24 cellular contexts compared by ENCODE assay signal in genomic region chr1:116870322-116870721, GRCh38.
"Had no signal": no experiment of that assay in that cellular context is flagged by ENCODE, and none has a peak within 500 bp of the region (broad histone marks: within the 10 kb centered on the region; RNA-seq: fewer than 3 reads in every experiment).

No MANE protein-coding gene starts in this region.

- H3K36me3 Mint-ChIP-seq: mesothelial cell of epicardium; stimulated activated naive B cell treated with anti-CD40 and anti-IgM and Interleukin-4, amounts not matched to agents 10 μg/mL and 1 μg/mL and 100 μg/mL, for 72 hours had no signal

- ATAC-seq: activated CD4-positive, CD25-positive, alpha-beta regulatory T cell treated with anti-CD3 and anti-CD28 coated beads, Interleukin-2, amount 50 U/mL, for 24 hours; effector memory CD8-positive, alpha-beta T cell; esophagus mucosa; gastrocnemius medialis; right lobe of liver; stimulated activated naive B cell treated with anti-CD40 and anti-IgM and Interleukin-4, amounts not matched to agents 10 μg/mL and 1 μg/mL and 100 μg/mL, for 72 hours had no signal

- H3K4me3 Mint-ChIP-seq: activated CD4-positive, alpha-beta memory T cell treated with anti-CD3 and anti-CD28 coated beads, Interleukin-2, amount 10 ng/mL, durations not matched to agents 7 days and 5 days; activated CD4-positive, alpha-beta T cell treated with anti-CD3 and anti-CD28 coated beads, Interleukin-2, amount 10 ng/mL, durations not matched to agents 24 days and 14 days; central memory CD8-positive, alpha-beta T cell; effector memory CD8-positive, alpha-beta T cell; mesothelial cell of epicardium; nephron progenitor cell; stimulated activated naive B cell treated with anti-CD40 and anti-IgM and Interleukin-4, amounts not matched to agents 10 μg/mL and 1 μg/mL and 100 μg/mL, for 72 hours; type B pancreatic cell had no signal

- H3K27me3 ChIP-seq: ascending aorta, heart right ventricle, pancreas, right lobe of liver had no signal

- H3K4me1 ChIP-seq: ascending aorta, gastrocnemius medialis, right lobe of liver had no signal

- DNase-seq: activated CD4-positive, alpha-beta memory T cell treated with anti-CD3 and anti-CD28 coated beads, Interleukin-2, amount 10 ng/mL, durations not matched to agents 7 days and 5 days; activated CD4-positive, alpha-beta T cell treated with anti-CD3 and anti-CD28 coated beads, Interleukin-2, amount 10 ng/mL, durations not matched to agents 24 days and 14 days; activated gamma-delta T cell; activated naive CD4-positive, alpha-beta T cell treated with anti-CD3 and anti-CD28 coated beads, Interleukin-2, amount 50 U/mL, for 16 hours; dorsolateral prefrontal cortex; effector memory CD8-positive, alpha-beta T cell; gastrocnemius medialis; nephron progenitor cell; right lobe of liver; stimulated activated CD4-positive, alpha-beta T cell treated with anti-CD3 and anti-CD28 coated beads, Interleukin-2, amount 100 ng/mL, for 48 hours; stimulated activated CD8-positive, alpha-beta memory T cell treated with anti-CD3 and anti-CD28 coated beads, Interleukin-4, amount 100 ng/mL, for 48 hours; stimulated activated naive B cell treated with anti-CD40 and anti-IgM and Interleukin-4, amounts not matched to agents 10 μg/mL and 1 μg/mL and 100 μg/mL, for 72 hours; SW 1271 had no signal

- H3K4me1 Mint-ChIP-seq: central memory CD8-positive, alpha-beta T cell; stimulated activated naive B cell treated with anti-CD40 and anti-IgM and Interleukin-4, amounts not matched to agents 10 μg/mL and 1 μg/mL and 100 μg/mL, for 72 hours had no signal

- H3K9me3 Mint-ChIP-seq: central memory CD8-positive, alpha-beta T cell; effector memory CD8-positive, alpha-beta T cell; mesothelial cell of epicardium; nephron progenitor cell; stimulated activated naive B cell treated with anti-CD40 and anti-IgM and Interleukin-4, amounts not matched to agents 10 μg/mL and 1 μg/mL and 100 μg/mL, for 72 hours had no signal

- H3K36me3 ChIP-seq: ascending aorta, gastrocnemius medialis, heart right ventricle, pancreas, right lobe of liver had no signal

- H3K27me3 Mint-ChIP-seq: activated CD4-positive, alpha-beta memory T cell treated with anti-CD3 and anti-CD28 coated beads, Interleukin-2, amount 10 ng/mL, durations not matched to agents 7 days and 5 days; activated CD4-positive, alpha-beta T cell treated with anti-CD3 and anti-CD28 coated beads, Interleukin-2, amount 10 ng/mL, durations not matched to agents 24 days and 14 days; type B pancreatic cell had no signal

- H3K27ac ChIP-seq: ascending aorta, dorsolateral prefrontal cortex, gastrocnemius medialis, pancreas, right lobe of liver, SK-N-MC, VCaP had no signal

- H3K4me3 ChIP-seq: ascending aorta, dorsolateral prefrontal cortex, gastrocnemius medialis, heart right ventricle, lung, pancreas, right lobe of liver, SK-N-MC had no signal

- H3K27ac Mint-ChIP-seq: activated CD4-positive, alpha-beta memory T cell treated with anti-CD3 and anti-CD28 coated beads, Interleukin-2, amount 10 ng/mL, durations not matched to agents 7 days and 5 days; activated CD4-positive, alpha-beta T cell treated with anti-CD3 and anti-CD28 coated beads, Interleukin-2, amount 10 ng/mL, durations not matched to agents 24 days and 14 days; effector memory CD8-positive, alpha-beta T cell; mesothelial cell of epicardium; nephron progenitor cell; stimulated activated naive B cell treated with anti-CD40 and anti-IgM and Interleukin-4, amounts not matched to agents 10 μg/mL and 1 μg/mL and 100 μg/mL, for 72 hours; type B pancreatic cell had no signal

- H3K9me3 ChIP-seq: gastrocnemius medialis, pancreas had no signal
